ENCODE assay signal across 23 cellular contexts in the genomic region with DNA sequence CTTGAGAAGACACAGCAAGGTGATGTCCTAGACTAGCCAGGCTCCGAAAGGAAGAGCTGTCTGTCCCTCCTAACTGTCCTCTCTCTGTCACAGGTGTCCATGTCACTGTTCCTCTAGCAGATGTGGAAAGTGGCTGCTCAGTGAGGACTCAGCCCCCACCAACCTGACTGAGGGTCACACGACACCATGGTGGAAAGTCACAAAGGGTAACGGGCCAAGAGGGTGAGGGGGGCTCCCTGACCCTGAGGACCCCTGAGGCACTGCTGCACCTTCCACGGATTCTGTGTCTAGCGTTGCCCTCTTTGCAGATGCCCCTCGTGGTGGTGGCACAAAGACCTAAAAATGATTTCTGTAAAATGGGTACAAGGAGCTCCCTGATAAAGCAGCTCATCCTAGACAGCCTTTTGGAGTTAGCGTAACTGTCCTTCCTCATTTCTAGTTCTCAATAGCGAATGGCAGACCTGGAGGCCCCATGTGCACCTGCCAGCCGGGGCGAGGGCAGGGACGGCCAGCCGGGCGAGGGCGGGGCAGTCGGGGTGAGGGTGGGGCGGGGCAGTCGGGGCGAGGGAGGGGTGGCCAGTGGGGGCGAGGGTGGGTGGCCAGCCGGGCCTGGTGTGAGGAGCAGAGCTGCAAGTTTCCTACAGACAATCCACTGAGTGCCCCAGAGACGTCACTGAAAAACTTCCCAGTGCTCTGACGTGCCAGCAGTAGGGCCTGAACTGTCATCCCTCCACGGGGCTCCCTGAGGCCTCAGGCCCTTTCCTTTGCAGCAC. TPM values are rescaled to one million over a fixed set of nuclear protein-coding genes. Genes with fewer than 3 reads are reported as not detected.
DNase-seq lines count a peak whose midpoint lies in the region; ATAC-seq and TF ChIP-seq lines count a peak whose summit lies in the region.
"Had no signal": no experiment of that assay in that cellular context is flagged by ENCODE, and none has a peak within 500 bp of the region (broad histone marks: within the 10 kb centered on the region; RNA-seq: fewer than 3 reads in every experiment).

No MANE protein-coding gene starts in this region.

- no peak overlapping the region for H3K27ac Mint-ChIP-seq in activated T-cell treated with anti-CD3 and anti-CD28 coated beads, Interleukin-2, amount 50 U/mL, for 72 hours
- H3K27ac Mint-ChIP-seq: dendritic cell treated with granulocyte-macrophage colony-stimulating factor and Interleukin-4, amounts not matched to agents 40 ng/mL and 50 ng/mL, for 4 days had no signal

- TF ChIP-seq CTCF in hepatocyte (IDR thresholded peaks at IDR 0.05; ENCODE audit: poor library complexity) (no peak), spleen (IDR thresholded peaks at IDR 0.05 in 8 of 11, conservative IDR thresholded peaks at IDR 0.05 in 3 of 11) (no peak)

- intact Hi-C loops in spleen (cut with DNase I; ENCODE audit: low total_unique reads), result no loop called here

- no peak overlapping the region for H2AFZ ChIP-seq in hepatocyte
- H2AFZ ChIP-seq: PC-9 had no signal

- no peaks in the 10 kb centered on the region for H4K20me1 ChIP-seq in hepatocyte (ENCODE audit: insufficient read depth, poor library complexity, severe bottlenecking)

- peak; percentile 7 to 10 for DNase-seq in activated T-cell treated with anti-CD3 and anti-CD28 coated beads, Interleukin-2, amount 50 U/mL, for 48 hours
- DNase-seq in activated T-cell treated with anti-CD3 and anti-CD28 coated beads, Interleukin-2, amount 50 U/mL, for 72 hours, result no peak
- peak; percentile 2 for DNase-seq in hepatocyte (ENCODE audit: low spot score)
- DNase-seq in spleen, result peak; percentile 20
- DNase-seq in erythroblast (lab: John Stamatoyannopoulos, UW), result no peak
- DNase-seq in NCI-H526 treated with DMSO at 0.1 percent for 48 hours (lab: John Stamatoyannopoulos, UW), result no peak
- DNase-seq: activated CD4-positive, CD25-positive, alpha-beta regulatory T cell; foreskin fibroblast; hippocampal formation; KG1; mesendoderm; naive thymus-derived CD8-positive, alpha-beta T cell; NCI-H2029; NCI-H345; PC-9; stimulated activated naive CD4-positive, alpha-beta T cell had no signal

- H3K9me3 ChIP-seq in KOPT-K1 (ENCODE audit: insufficient read depth, low read length, poor library complexity, severe bottlenecking) (peaks cover 9% of the 10 kb centered on the region), hepatocyte (ENCODE audit: low read depth) (no peaks in the 10 kb centered on the region), spleen (no peaks in the 10 kb centered on the region)
- H3K9me3 ChIP-seq: adrenal gland, breast epithelium, tibial artery had no signal

- H3K9me2 ChIP-seq in hepatocyte (replicated peaks; ENCODE audit: insufficient read depth), result no peaks in the 10 kb centered on the region

- H3K27ac ChIP-seq in KOPT-K1 (ENCODE audit: low read depth, low read length, poor library complexity, severe bottlenecking) (peak overlapping the region; percentile 42), hepatocyte (no peak overlapping the region), spleen (no peak overlapping the region)
- H3K27ac ChIP-seq: adrenal gland, breast epithelium, PC-9, tibial artery had no signal

- H3K27me3 ChIP-seq in hepatocyte (no peaks in the 10 kb centered on the region), spleen (replicated peaks in 1 of 7) (no peaks in the 10 kb centered on the region)
- H3K27me3 ChIP-seq: adrenal gland, breast epithelium, tibial artery had no signal

- no peak overlapping the region for H3K4me2 ChIP-seq in hepatocyte
- H3K4me2 ChIP-seq: PC-9 had no signal

- H3K4me1 ChIP-seq in hepatocyte (ENCODE audit: insufficient read depth) (no peaks in the 10 kb centered on the region), spleen (peaks cover 0 to 16% (median 6%) of the 10 kb centered on the region in 6 donors)
- H3K4me1 ChIP-seq: adrenal gland, breast epithelium had no signal

- TF ChIP-seq POLR2A in spleen (IDR thresholded peaks at IDR 0.05) (no peak), erythroblast (IDR thresholded peaks at IDR 0.05; ENCODE audit: low read length) (no peak)

- peaks cover 9% of the 10 kb centered on the region for H3K4me1 Mint-ChIP-seq in activated T-cell treated with anti-CD3 and anti-CD28 coated beads, Interleukin-2, amount 50 U/mL, for 72 hours (ENCODE audit: low read depth)
- H3K4me1 Mint-ChIP-seq: CD14-positive monocyte had no signal

- H3K79me2 ChIP-seq in hepatocyte, result no peaks in the 10 kb centered on the region

- H3K4me3 Mint-ChIP-seq in activated T-cell treated with anti-CD3 and anti-CD28 coated beads, Interleukin-2, amount 50 U/mL, for 72 hours, result no peak overlapping the region
- H3K4me3 Mint-ChIP-seq: dendritic cell treated with granulocyte-macrophage colony-stimulating factor and Interleukin-4, amounts not matched to agents 40 ng/mL and 50 ng/mL, for 4 days; naive thymus-derived CD8-positive, alpha-beta T cell had no signal

- H3K27me3 Mint-ChIP-seq in activated T-cell treated with anti-CD3 and anti-CD28 coated beads, Interleukin-2, amount 50 U/mL, for 72 hours (ENCODE audit: low read depth), result no peaks in the 10 kb centered on the region
- H3K27me3 Mint-ChIP-seq: dendritic cell treated with granulocyte-macrophage colony-stimulating factor and Interleukin-4, amounts not matched to agents 40 ng/mL and 50 ng/mL, for 4 days; naive thymus-derived CD8-positive, alpha-beta T cell had no signal

- peaks cover 5 to 9% of the 10 kb centered on the region in 2 donors for H3K36me3 Mint-ChIP-seq in activated T-cell treated with anti-CD3 and anti-CD28 coated beads, Interleukin-2, amount 50 U/mL, for 72 hours (ENCODE audit: insufficient read depth in 2 of 2)

- ATAC-seq in activated T-cell treated with anti-CD3 and anti-CD28 coated beads, Interleukin-2, amount 50 U/mL, for 72 hours (replicated peaks in 1 of 2), result no peak
- ATAC-seq in HG02798 (IDR thresholded peaks at IDR 0.05; ENCODE audit: poor library complexity, unreplicated experiment), result no peak
- ATAC-seq: naive thymus-derived CD8-positive, alpha-beta T cell had no signal

- H3K4me3 ChIP-seq in hepatocyte (no peak overlapping the region), spleen (no peak overlapping the region)
- H3K4me3 ChIP-seq: adrenal gland, breast epithelium, PC-9, tibial artery had no signal

- WGBS in hepatocyte (ENCODE audit: low lambda C conversion rate, missing lambda C conversion rate), result 98% methylated on average over 17 of the region's 23 CpGs
- WGBS in spleen, 5 donors, result 93 to 96% (median 95%) methylated on average over 19 to 23 of the region's 23 CpGs

- H3K9me3 Mint-ChIP-seq in activated T-cell treated with anti-CD3 and anti-CD28 coated beads, Interleukin-2, amount 50 U/mL, for 72 hours, result no peaks in the 10 kb centered on the region
- H3K9me3 Mint-ChIP-seq: dendritic cell treated with granulocyte-macrophage colony-stimulating factor and Interleukin-4, amounts not matched to agents 40 ng/mL and 50 ng/mL, for 4 days; naive thymus-derived CD8-positive, alpha-beta T cell had no signal

- H3K36me3 ChIP-seq in KOPT-K1 (ENCODE audit: insufficient read depth, low read length) (peaks cover 29% of the 10 kb centered on the region), hepatocyte (replicated peaks; ENCODE audit: insufficient read depth, low read depth) (no peaks in the 10 kb centered on the region), spleen (peaks cover 0 to 74% (median 42%) of the 10 kb centered on the region in 6 donors)

RNA-seq across cellular contexts. Expression of gene POFUT2, which starts 23.4 kb away (rescaled TPM):
- 10 to 100 TPM; 24.5 to 26.6 TPM for total RNA-seq in activated T-cell treated with anti-CD3 and anti-CD28 coated beads, Interleukin-2, amount 50 U/mL, for 72 hours
- total RNA-seq in hepatocyte (25.5 and 30.7 TPM in 2 replicates), spleen (10 to 100 TPM; 24.1 to 37.0 (median 28.8) TPM)
- polyA plus RNA-seq in hepatocyte (54.4 and 57.7 TPM in 2 replicates), spleen (10 to 100 TPM; 10.5 to 23.2 (median 19.3) TPM)

Comparison
In these comparisons a context has a peak if more than half of its experiments do, and no peak if none do; other contexts are left out.
1. DNase-seq: peak in activated T-cell treated with anti-CD3 and anti-CD28 coated beads, Interleukin-2, amount 50 U/mL, for 48 hours (2 of 2), hepatocyte (single experiment) and spleen (single experiment); none in activated T-cell treated with anti-CD3 and anti-CD28 coated beads, Interleukin-2, amount 50 U/mL, for 72 hours (0 of 2), erythroblast (0 of 2) and NCI-H526 treated with DMSO at 0.1 percent for 48 hours (single experiment).